Comparison of ENCODE assay signal across 14 cellular contexts in the genomic region with DNA sequence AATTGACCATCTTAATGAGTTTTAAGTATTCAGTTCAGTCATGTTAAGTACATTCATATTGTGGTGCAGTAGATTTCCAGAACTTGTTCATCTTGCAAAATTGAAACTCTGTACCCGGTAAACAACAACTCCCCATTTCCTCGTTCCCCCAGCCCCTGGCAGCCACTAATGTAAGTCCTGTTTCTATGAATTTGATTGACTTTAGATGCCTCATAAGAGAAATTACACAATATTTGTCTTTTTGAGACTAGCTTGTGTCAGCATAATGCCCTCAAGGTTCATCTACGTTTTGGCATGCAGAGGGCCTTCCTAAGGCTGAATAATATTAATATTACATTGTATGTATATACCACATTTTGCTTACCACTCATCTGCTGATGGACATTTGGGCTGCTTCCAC.
"Had no signal": no experiment of that assay in that cellular context is flagged by ENCODE, and none has a peak within 500 bp of the region (broad histone marks: within the 10 kb centered on the region; RNA-seq: fewer than 3 reads in every experiment).

No MANE protein-coding gene starts in this region.

- H3K27ac Mint-ChIP-seq: T-helper 2 cell treated with Interferon-gamma antibody and Interleukin-4, amounts not matched to agents 5 μg/mL and 100 μg/mL, for 36 hours had no signal

- H3K36me3 ChIP-seq: ovary had no signal

- H3K4me1 ChIP-seq: ascending aorta, heart left ventricle had no signal

- H3K4me3 Mint-ChIP-seq: stimulated activated naive CD8-positive, alpha-beta T cell treated with anti-CD3 and anti-CD28 coated beads, Interleukin-15, amount 100 ng/mL, for 72 hours; T-helper 2 cell treated with Interferon-gamma antibody and Interleukin-4, amounts not matched to agents 5 μg/mL and 100 μg/mL, for 36 hours had no signal

- DNase-seq: activated CD4-positive, alpha-beta T cell treated with anti-CD3 and anti-CD28 coated beads for 1 hour; activated CD8-positive, alpha-beta memory T cell treated with anti-CD3 and anti-CD28 coated beads for 24 hours; activated gamma-delta T cell treated with Interleukin-2 at 50 U/mL for 16 hours; foreskin melanocyte; heart left ventricle; mesendoderm; ovary; stimulated activated CD4-positive, alpha-beta T cell treated with anti-CD3 and anti-CD28 coated beads, Interleukin-15, amount 100 ng/mL, for 24 hours; stimulated activated CD4-positive, alpha-beta T cell treated with anti-CD3 and anti-CD28 coated beads, Interleukin-4, amount 100 ng/mL, for 24 hours; stimulated activated naive CD8-positive, alpha-beta T cell treated with anti-CD3 and anti-CD28 coated beads, Interleukin-15, amount 100 ng/mL, for 72 hours; SW 1271 had no signal

- H3K27me3 Mint-ChIP-seq: stimulated activated naive CD8-positive, alpha-beta T cell treated with anti-CD3 and anti-CD28 coated beads, Interleukin-15, amount 100 ng/mL, for 72 hours had no signal

- H3K27ac ChIP-seq: ascending aorta, heart left ventricle, ovary, thoracic aorta had no signal

- H3K27me3 ChIP-seq: ascending aorta, heart left ventricle, ovary had no signal

- ATAC-seq: heart left ventricle; stimulated activated naive CD8-positive, alpha-beta T cell treated with anti-CD3 and anti-CD28 coated beads, Interleukin-15, amount 100 ng/mL, for 72 hours had no signal

- H3K4me3 ChIP-seq: ascending aorta, heart left ventricle, ovary, thoracic aorta had no signal
